ENCODE assay signal across 7 cellular contexts in the genomic region with DNA sequence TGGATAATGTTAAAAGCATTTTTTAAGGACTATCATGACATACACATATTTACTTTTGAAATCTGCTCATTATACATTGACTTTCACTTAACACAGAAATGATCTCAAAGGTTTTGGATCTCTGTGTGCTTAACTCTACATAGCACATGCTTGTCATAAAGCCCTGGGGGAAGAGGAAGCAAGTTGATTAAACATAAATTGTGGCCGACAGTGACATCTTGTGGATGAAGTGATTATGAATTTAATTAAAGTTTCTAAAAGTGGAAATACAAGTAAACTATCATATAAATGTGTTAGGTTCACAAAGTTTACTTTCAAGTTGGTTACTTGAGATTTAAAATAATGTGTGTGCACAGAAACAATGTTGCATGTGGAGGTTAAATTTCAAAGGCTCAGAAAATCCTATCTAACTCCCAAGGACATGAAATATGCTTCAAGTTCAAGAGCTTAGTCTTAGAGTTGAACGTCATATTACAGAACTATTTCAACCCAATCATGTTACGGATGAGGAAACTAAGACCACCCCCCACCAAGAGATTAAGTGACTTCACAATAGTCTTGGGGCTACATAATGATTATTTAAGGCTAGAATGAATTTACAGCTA.
DNase-seq lines count a peak whose midpoint lies in the region; ATAC-seq and TF ChIP-seq lines count a peak whose summit lies in the region.

No MANE protein-coding gene starts in this region.

- in situ Hi-C loops in T47D (cut with HindIII; ENCODE audit: low pct_unique_long_range_greater_than_20kb, low sequenced_read_pairs), result no loop called here

- H3K36me3 ChIP-seq in liver (ENCODE audit: control insufficient read depth in 4 of 4, insufficient read depth in 3 of 4, low read depth in 1 of 4, low read length in 3 of 4), result no peaks in the 10 kb centered on the region

- H3K4me1 Mint-ChIP-seq in activated T-helper 1 cell treated with anti-CD3 and anti-CD28 coated beads, Interleukin-12 subunit alpha, Interleukin-12 subunit beta, Interleukin-2, Interleukin-4 antibody, amounts not matched to agents 30 ng/mL and 10 ng/mL and 1 ng/mL, durations not matched to agents 14 hours and 24 hours and 36 hours (ENCODE audit: low read depth), result no peaks in the 10 kb centered on the region

- TF ChIP-seq RAD21 in liver (IDR thresholded peaks at IDR 0.05), result peak; percentile 77 to 81

- no peak overlapping the region for H3K4me3 ChIP-seq in liver (ENCODE audit: low read depth in 1 of 3, low read length in 3 of 3)

- no peak overlapping the region for H3K9ac ChIP-seq in liver (ENCODE audit: low read depth in 1 of 2, low read length in 2 of 2)

- ATAC-seq in GM21576 (IDR thresholded peaks at IDR 0.05; ENCODE audit: unreplicated experiment), result peak; percentile 52

- peaks cover 6% of the 10 kb centered on the region for H3K27me3 Mint-ChIP-seq in activated T-helper 1 cell treated with anti-CD3 and anti-CD28 coated beads, Interleukin-12 subunit alpha, Interleukin-12 subunit beta, Interleukin-2, Interleukin-4 antibody, amounts not matched to agents 30 ng/mL and 10 ng/mL and 1 ng/mL, durations not matched to agents 14 hours and 24 hours and 36 hours (ENCODE audit: insufficient read depth)

- TF ChIP-seq CTCF in liver (IDR thresholded peaks at IDR 0.05; ENCODE audit: low read depth, low read length, missing input control), result peak; percentile 32

- intact Hi-C loops in activated T-helper 1 cell treated with anti-CD3 and anti-CD28 coated beads, Interleukin-12 subunit alpha, Interleukin-12 subunit beta, Interleukin-2, Interleukin-4 antibody, amounts not matched to agents 30 ng/mL and 10 ng/mL and 1 ng/mL, durations not matched to agents 14 hours and 24 hours and 36 hours (cut with micrococcal nuclease), result loop anchor here (1.0 to 10.0 kb wide), 7 partner anchors 93 to 1777 kb away; partner anchors contain the start of gene TAF3

- 36% methylated on average over 3 of the region's 3 CpGs for WGBS in liver

- peak; percentile 6 for DNase-seq in DMS153 treated with DMSO at 0.1 percent for 48 hours (lab: John Stamatoyannopoulos, UW; ENCODE audit: unreplicated experiment)
- peak; percentile 19 to 62 for DNase-seq in NCI-H526 (lab: John Stamatoyannopoulos, UW)
- DNase-seq in T47D (ENCODE audit: low read depth in 1 of 2, low spot score in 1 of 2), result peak; percentile 21 to 92
- DNase-seq in activated T-helper 1 cell treated with anti-CD3 and anti-CD28 coated beads, Interleukin-12 subunit alpha, Interleukin-12 subunit beta, Interleukin-2, Interleukin-4 antibody, amounts not matched to agents 30 ng/mL and 10 ng/mL and 1 ng/mL, durations not matched to agents 14 hours and 24 hours and 36 hours (ENCODE audit: low spot score), result no peak
- DNase-seq in NCI-H2107 treated with DMSO at 0.1 percent for 48 hours (lab: John Stamatoyannopoulos, UW; ENCODE audit: unreplicated experiment), result no peak

- H3K4me1 ChIP-seq in liver (ENCODE audit: control insufficient read depth in 4 of 4, insufficient read depth in 4 of 4, low read length in 3 of 4), result peaks cover 0 to 3% (median 0%) of the 10 kb centered on the region in 4 donors

- H3K27ac ChIP-seq in liver (ENCODE audit: low read depth in 1 of 2, low read length in 2 of 2), result no peak overlapping the region

- no peaks in the 10 kb centered on the region for H3K27me3 ChIP-seq in liver (ENCODE audit: control insufficient read depth in 4 of 4, insufficient read depth in 4 of 4, low read length in 3 of 4)

- no peaks in the 10 kb centered on the region for H3K36me3 Mint-ChIP-seq in activated T-helper 1 cell treated with anti-CD3 and anti-CD28 coated beads, Interleukin-12 subunit alpha, Interleukin-12 subunit beta, Interleukin-2, Interleukin-4 antibody, amounts not matched to agents 30 ng/mL and 10 ng/mL and 1 ng/mL, durations not matched to agents 14 hours and 24 hours and 36 hours (ENCODE audit: low read depth)

- H3K4me3 Mint-ChIP-seq in activated T-helper 1 cell treated with anti-CD3 and anti-CD28 coated beads, Interleukin-12 subunit alpha, Interleukin-12 subunit beta, Interleukin-2, Interleukin-4 antibody, amounts not matched to agents 30 ng/mL and 10 ng/mL and 1 ng/mL, durations not matched to agents 14 hours and 24 hours and 36 hours, result no peak overlapping the region

- no peak overlapping the region for H3K27ac Mint-ChIP-seq in activated T-helper 1 cell treated with anti-CD3 and anti-CD28 coated beads, Interleukin-12 subunit alpha, Interleukin-12 subunit beta, Interleukin-2, Interleukin-4 antibody, amounts not matched to agents 30 ng/mL and 10 ng/mL and 1 ng/mL, durations not matched to agents 14 hours and 24 hours and 36 hours

- no peaks in the 10 kb centered on the region for H3K9me3 Mint-ChIP-seq in activated T-helper 1 cell treated with anti-CD3 and anti-CD28 coated beads, Interleukin-12 subunit alpha, Interleukin-12 subunit beta, Interleukin-2, Interleukin-4 antibody, amounts not matched to agents 30 ng/mL and 10 ng/mL and 1 ng/mL, durations not matched to agents 14 hours and 24 hours and 36 hours

- H3K9me3 ChIP-seq in liver (ENCODE audit: control insufficient read depth in 4 of 4, low read length in 3 of 4), result no peaks in the 10 kb centered on the region

TF ChIP-seq in liver, 16 proteins besides CTCF, POLR2A, EP300 and RAD21:
- TF ChIP-seq, protein P1, sequence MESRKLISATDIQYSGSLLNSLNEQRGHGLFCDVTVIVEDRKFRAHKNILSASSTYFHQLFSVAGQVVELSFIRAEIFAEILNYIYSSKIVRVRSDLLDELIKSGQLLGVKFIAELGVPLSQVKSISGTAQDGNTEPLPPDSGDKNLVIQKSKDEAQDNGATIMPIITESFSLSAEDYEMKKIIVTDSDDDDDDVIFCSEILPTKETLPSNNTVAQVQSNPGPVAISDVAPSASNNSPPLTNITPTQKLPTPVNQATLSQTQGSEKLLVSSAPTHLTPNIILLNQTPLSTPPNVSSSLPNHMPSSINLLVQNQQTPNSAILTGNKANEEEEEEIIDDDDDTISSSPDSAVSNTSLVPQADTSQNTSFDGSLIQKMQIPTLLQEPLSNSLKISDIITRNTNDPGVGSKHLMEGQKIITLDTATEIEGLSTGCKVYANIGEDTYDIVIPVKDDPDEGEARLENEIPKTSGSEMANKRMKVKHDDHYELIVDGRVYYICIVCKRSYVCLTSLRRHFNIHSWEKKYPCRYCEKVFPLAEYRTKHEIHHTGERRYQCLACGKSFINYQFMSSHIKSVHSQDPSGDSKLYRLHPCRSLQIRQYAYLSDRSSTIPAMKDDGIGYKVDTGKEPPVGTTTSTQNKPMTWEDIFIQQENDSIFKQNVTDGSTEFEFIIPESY (IDR thresholded peaks at IDR 0.05), result no peak
- TF ChIP-seq SP1 (IDR thresholded peaks at IDR 0.05) (no peak), JUND (IDR thresholded peaks at IDR 0.05) (no peak), TAF1 (conservative IDR thresholded peaks at IDR 0.05) (no peak), EGR1 (IDR thresholded peaks at IDR 0.05; ENCODE audit: low read depth in 2 of 2) (no peak), FOXA1 (IDR thresholded peaks at IDR 0.05) (no peak), RXRA (IDR thresholded peaks at IDR 0.05) (no peak)
- TF ChIP-seq, protein P2, sequence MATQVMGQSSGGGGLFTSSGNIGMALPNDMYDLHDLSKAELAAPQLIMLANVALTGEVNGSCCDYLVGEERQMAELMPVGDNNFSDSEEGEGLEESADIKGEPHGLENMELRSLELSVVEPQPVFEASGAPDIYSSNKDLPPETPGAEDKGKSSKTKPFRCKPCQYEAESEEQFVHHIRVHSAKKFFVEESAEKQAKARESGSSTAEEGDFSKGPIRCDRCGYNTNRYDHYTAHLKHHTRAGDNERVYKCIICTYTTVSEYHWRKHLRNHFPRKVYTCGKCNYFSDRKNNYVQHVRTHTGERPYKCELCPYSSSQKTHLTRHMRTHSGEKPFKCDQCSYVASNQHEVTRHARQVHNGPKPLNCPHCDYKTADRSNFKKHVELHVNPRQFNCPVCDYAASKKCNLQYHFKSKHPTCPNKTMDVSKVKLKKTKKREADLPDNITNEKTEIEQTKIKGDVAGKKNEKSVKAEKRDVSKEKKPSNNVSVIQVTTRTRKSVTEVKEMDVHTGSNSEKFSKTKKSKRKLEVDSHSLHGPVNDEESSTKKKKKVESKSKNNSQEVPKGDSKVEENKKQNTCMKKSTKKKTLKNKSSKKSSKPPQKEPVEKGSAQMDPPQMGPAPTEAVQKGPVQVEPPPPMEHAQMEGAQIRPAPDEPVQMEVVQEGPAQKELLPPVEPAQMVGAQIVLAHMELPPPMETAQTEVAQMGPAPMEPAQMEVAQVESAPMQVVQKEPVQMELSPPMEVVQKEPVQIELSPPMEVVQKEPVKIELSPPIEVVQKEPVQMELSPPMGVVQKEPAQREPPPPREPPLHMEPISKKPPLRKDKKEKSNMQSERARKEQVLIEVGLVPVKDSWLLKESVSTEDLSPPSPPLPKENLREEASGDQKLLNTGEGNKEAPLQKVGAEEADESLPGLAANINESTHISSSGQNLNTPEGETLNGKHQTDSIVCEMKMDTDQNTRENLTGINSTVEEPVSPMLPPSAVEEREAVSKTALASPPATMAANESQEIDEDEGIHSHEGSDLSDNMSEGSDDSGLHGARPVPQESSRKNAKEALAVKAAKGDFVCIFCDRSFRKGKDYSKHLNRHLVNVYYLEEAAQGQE (IDR thresholded peaks at IDR 0.05), result no peak
- TF ChIP-seq, protein P3, sequence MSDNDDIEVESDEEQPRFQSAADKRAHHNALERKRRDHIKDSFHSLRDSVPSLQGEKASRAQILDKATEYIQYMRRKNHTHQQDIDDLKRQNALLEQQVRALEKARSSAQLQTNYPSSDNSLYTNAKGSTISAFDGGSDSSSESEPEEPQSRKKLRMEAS (IDR thresholded peaks at IDR 0.05), result no peak

Comparison
In these comparisons a context has a peak if more than half of its experiments do, and no peak if none do; other contexts are left out.
1. DNase-seq: peak in DMS153 treated with DMSO at 0.1 percent for 48 hours (single experiment), NCI-H526 (2 of 2) and T47D (2 of 2); none in activated T-helper 1 cell treated with anti-CD3 and anti-CD28 coated beads, Interleukin-12 subunit alpha, Interleukin-12 subunit beta, Interleukin-2, Interleukin-4 antibody, amounts not matched to agents 30 ng/mL and 10 ng/mL and 1 ng/mL, durations not matched to agents 14 hours and 24 hours and 36 hours (single experiment) and NCI-H2107 treated with DMSO at 0.1 percent for 48 hours (single experiment).